In the genomic region with DNA sequence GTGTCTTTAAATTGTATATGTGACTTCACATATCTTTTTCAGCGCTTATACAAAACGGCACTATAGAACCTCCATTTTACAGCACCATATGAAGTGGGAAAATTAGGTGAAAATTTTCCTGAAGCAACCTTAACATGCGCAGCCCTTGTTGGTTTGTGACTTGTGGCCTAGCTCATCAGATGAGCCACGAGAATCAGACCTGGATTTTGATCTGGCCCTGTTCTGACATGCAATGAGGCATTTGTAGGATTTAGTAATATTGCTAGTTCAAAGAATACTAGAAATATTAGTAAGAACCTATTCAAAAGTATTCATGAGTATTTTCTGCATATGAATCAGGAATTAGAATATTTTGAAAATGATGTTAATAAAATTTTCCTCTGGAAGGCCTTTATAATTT, we compare ENCODE assay signal across 1 cellular context.
TF ChIP-seq lines count a peak whose summit lies in the region.

No MANE protein-coding gene starts in this region.

TF ChIP-seq in HepG2, 621 proteins besides CTCF, POLR2A, EP300 and RAD21:
- TF ChIP-seq, protein P1, sequence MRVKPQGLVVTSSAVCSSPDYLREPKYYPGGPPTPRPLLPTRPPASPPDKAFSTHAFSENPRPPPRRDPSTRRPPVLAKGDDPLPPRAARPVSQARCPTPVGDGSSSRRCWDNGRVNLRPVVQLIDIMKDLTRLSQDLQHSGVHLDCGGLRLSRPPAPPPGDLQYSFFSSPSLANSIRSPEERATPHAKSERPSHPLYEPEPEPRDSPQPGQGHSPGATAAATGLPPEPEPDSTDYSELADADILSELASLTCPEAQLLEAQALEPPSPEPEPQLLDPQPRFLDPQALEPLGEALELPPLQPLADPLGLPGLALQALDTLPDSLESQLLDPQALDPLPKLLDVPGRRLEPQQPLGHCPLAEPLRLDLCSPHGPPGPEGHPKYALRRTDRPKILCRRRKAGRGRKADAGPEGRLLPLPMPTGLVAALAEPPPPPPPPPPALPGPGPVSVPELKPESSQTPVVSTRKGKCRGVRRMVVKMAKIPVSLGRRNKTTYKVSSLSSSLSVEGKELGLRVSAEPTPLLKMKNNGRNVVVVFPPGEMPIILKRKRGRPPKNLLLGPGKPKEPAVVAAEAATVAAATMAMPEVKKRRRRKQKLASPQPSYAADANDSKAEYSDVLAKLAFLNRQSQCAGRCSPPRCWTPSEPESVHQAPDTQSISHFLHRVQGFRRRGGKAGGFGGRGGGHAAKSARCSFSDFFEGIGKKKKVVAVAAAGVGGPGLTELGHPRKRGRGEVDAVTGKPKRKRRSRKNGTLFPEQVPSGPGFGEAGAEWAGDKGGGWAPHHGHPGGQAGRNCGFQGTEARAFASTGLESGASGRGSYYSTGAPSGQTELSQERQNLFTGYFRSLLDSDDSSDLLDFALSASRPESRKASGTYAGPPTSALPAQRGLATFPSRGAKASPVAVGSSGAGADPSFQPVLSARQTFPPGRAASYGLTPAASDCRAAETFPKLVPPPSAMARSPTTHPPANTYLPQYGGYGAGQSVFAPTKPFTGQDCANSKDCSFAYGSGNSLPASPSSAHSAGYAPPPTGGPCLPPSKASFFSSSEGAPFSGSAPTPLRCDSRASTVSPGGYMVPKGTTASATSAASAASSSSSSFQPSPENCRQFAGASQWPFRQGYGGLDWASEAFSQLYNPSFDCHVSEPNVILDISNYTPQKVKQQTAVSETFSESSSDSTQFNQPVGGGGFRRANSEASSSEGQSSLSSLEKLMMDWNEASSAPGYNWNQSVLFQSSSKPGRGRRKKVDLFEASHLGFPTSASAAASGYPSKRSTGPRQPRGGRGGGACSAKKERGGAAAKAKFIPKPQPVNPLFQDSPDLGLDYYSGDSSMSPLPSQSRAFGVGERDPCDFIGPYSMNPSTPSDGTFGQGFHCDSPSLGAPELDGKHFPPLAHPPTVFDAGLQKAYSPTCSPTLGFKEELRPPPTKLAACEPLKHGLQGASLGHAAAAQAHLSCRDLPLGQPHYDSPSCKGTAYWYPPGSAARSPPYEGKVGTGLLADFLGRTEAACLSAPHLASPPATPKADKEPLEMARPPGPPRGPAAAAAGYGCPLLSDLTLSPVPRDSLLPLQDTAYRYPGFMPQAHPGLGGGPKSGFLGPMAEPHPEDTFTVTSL (CRISPR knock-in tag; IDR thresholded peaks at IDR 0.05; ENCODE audit: borderline replicate concordance) = no peak
- TF ChIP-seq, protein P2, sequence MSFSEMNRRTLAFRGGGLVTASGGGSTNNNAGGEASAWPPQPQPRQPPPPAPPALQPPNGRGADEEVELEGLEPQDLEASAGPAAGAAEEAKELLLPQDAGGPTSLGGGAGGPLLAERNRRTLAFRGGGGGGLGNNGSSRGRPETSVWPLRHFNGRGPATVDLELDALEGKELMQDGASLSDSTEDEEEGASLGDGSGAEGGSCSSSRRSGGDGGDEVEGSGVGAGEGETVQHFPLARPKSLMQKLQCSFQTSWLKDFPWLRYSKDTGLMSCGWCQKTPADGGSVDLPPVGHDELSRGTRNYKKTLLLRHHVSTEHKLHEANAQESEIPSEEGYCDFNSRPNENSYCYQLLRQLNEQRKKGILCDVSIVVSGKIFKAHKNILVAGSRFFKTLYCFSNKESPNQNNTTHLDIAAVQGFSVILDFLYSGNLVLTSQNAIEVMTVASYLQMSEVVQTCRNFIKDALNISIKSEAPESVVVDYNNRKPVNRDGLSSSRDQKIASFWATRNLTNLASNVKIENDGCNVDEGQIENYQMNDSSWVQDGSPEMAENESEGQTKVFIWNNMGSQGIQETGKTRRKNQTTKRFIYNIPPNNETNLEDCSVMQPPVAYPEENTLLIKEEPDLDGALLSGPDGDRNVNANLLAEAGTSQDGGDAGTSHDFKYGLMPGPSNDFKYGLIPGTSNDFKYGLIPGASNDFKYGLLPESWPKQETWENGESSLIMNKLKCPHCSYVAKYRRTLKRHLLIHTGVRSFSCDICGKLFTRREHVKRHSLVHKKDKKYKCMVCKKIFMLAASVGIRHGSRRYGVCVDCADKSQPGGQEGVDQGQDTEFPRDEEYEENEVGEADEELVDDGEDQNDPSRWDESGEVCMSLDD (CRISPR knock-in tag; IDR thresholded peaks at IDR 0.05; ENCODE audit: borderline replicate concordance) = no peak
- TF ChIP-seq MLLT10 (CRISPR knock-in tag; IDR thresholded peaks at IDR 0.05) (no peak), POLR2AphosphoS2 (IDR thresholded peaks at IDR 0.05; ENCODE audit: low read depth, low read length) (no peak), TBX2 (CRISPR knock-in tag; IDR thresholded peaks at IDR 0.05; ENCODE audit: borderline replicate concordance) (no peak), ZNF7 (CRISPR knock-in tag; IDR thresholded peaks at IDR 0.05) (no peak), ZNF33A (CRISPR knock-in tag; IDR thresholded peaks at IDR 0.05; ENCODE audit: borderline replicate concordance) (no peak), NR2F6 (IDR thresholded peaks at IDR 0.05) (no peak), NR2F6 (CRISPR knock-in tag; IDR thresholded peaks at IDR 0.05) (no peak), MIXL1 (CRISPR knock-in tag; IDR thresholded peaks at IDR 0.05) (no peak), FIP1L1 (IDR thresholded peaks at IDR 0.05; ENCODE audit: borderline replicate concordance, insufficient read depth, low read depth, low read length) (no peak), ZNF644 (CRISPR knock-in tag; IDR thresholded peaks at IDR 0.05; ENCODE audit: low read depth) (no peak), GATAD1 (CRISPR knock-in tag; IDR thresholded peaks at IDR 0.05) (no peak), CC2D1A (CRISPR knock-in tag; IDR thresholded peaks at IDR 0.05) (no peak)
- TF ChIP-seq, protein P3, sequence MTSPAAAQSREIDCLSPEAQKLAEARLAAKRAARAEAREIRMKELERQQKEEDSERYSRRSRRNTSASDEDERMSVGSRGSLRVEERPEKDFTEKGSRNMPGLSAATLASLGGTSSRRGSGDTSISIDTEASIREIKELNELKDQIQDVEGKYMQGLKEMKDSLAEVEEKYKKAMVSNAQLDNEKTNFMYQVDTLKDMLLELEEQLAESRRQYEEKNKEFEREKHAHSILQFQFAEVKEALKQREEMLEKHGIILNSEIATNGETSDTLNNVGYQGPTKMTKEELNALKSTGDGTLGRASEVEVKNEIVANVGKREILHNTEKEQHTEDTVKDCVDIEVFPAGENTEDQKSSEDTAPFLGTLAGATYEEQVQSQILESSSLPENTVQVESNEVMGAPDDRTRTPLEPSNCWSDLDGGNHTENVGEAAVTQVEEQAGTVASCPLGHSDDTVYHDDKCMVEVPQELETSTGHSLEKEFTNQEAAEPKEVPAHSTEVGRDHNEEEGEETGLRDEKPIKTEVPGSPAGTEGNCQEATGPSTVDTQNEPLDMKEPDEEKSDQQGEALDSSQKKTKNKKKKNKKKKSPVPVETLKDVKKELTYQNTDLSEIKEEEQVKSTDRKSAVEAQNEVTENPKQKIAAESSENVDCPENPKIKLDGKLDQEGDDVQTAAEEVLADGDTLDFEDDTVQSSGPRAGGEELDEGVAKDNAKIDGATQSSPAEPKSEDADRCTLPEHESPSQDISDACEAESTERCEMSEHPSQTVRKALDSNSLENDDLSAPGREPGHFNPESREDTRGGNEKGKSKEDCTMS (CRISPR knock-in tag; conservative IDR thresholded peaks at IDR 0.05) = no peak
- TF ChIP-seq, protein P4, sequence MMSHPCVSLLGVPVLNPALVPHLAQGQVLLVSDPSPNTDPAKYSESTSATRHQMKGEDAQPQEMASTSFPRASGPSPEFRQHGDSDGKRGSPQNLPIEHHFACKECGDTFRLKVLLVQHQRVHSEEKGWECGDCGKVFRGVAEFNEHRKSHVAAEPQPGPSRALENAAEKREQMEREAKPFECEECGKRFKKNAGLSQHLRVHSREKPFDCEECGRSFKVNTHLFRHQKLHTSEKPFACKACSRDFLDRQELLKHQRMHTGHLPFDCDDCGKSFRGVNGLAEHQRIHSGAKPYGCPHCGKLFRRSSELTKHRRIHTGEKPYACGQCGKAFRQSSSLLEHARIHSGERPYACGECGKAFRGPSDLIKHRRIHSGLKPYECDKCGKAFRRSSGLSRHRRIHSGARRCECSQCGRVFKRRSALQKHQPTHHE (CRISPR knock-in tag; IDR thresholded peaks at IDR 0.05; ENCODE audit: borderline replicate concordance) = no peak
- TF ChIP-seq, protein P5, sequence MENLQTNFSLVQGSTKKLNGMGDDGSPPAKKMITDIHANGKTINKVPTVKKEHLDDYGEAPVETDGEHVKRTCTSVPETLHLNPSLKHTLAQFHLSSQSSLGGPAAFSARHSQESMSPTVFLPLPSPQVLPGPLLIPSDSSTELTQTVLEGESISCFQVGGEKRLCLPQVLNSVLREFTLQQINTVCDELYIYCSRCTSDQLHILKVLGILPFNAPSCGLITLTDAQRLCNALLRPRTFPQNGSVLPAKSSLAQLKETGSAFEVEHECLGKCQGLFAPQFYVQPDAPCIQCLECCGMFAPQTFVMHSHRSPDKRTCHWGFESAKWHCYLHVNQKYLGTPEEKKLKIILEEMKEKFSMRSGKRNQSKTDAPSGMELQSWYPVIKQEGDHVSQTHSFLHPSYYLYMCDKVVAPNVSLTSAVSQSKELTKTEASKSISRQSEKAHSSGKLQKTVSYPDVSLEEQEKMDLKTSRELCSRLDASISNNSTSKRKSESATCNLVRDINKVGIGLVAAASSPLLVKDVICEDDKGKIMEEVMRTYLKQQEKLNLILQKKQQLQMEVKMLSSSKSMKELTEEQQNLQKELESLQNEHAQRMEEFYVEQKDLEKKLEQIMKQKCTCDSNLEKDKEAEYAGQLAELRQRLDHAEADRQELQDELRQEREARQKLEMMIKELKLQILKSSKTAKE (CRISPR knock-in tag; IDR thresholded peaks at IDR 0.05; ENCODE audit: borderline replicate concordance) = no peak
- TF ChIP-seq, protein P6, sequence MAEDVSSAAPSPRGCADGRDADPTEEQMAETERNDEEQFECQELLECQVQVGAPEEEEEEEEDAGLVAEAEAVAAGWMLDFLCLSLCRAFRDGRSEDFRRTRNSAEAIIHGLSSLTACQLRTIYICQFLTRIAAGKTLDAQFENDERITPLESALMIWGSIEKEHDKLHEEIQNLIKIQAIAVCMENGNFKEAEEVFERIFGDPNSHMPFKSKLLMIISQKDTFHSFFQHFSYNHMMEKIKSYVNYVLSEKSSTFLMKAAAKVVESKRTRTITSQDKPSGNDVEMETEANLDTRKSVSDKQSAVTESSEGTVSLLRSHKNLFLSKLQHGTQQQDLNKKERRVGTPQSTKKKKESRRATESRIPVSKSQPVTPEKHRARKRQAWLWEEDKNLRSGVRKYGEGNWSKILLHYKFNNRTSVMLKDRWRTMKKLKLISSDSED (CRISPR knock-in tag; IDR thresholded peaks at IDR 0.05) = no peak
